8 cellular contexts compared by ENCODE assay signal in genomic region chr2:196927318-196928225, GRCh38. TPM values are rescaled to one million over a fixed set of nuclear protein-coding genes. Genes with fewer than 3 reads are reported as not detected.
A peak's percentile ranks its signal among the peaks of the same experiment; 100 is the strongest.
DNase-seq lines count a peak whose midpoint lies in the region; ATAC-seq and TF ChIP-seq lines count a peak whose summit lies in the region.

No MANE protein-coding gene starts in this region.

- H3K27me3 ChIP-seq in HUES48 (ENCODE audit: control insufficient read depth, insufficient read depth, low read length): peaks cover 6% of the 10 kb centered on the region
- H3K27me3 ChIP-seq in body of pancreas: no peaks in the 10 kb centered on the region
- no peaks in the 10 kb centered on the region for H3K27me3 ChIP-seq in kidney epithelial cell (ENCODE audit: control insufficient read depth, insufficient read depth, low read length)

- H3K27ac Mint-ChIP-seq in T-cell: peak overlapping the region; percentile 94 to 95

- H3K4me3 Mint-ChIP-seq in T-cell: peak overlapping the region; percentile 96 to 100 (median 96)

- peak overlapping the region; percentile 99 for H3K4me3 ChIP-seq in HUES48 (ENCODE audit: low read depth, low read length)
- H3K4me3 ChIP-seq in body of pancreas: peak overlapping the region; percentile 60 to 97
- peak overlapping the region; percentile 98 for H3K4me3 ChIP-seq in kidney epithelial cell (ENCODE audit: low read depth, low read length)

- TF ChIP-seq CTCF in GM10248 (IDR thresholded peaks at IDR 0.05; ENCODE audit: control extremely low read depth, extremely low read depth, low read depth, missing control alignments) (no peak), body of pancreas (IDR thresholded peaks at IDR 0.05) (no peak), kidney epithelial cell (IDR thresholded peaks at IDR 0.05; ENCODE audit: insufficient read depth, low read length, poor library complexity, severe bottlenecking) (no peak)

- CTCF ChIA-PET in GM10248 (lab: Yijun Ruan, JAX): interaction anchor here (0.7 to 1.7 kb wide), 2 partner anchors 12 to 263 kb away, joined by 3 to 4 read pairs; no protein-coding TSS in a partner anchor
- CTCF ChIA-PET in T-cell (lab: Charles Lee): interaction anchor here (0.6 to 1.0 kb wide), 8 partner anchors 10 to 897 kb away, joined by 3 to 4 read pairs (median 3); no protein-coding TSS in a partner anchor

- ATAC-seq in T-cell (replicated peaks in 1 of 4): peak; percentile 8 to 60 (median 24)
- peak; percentile 13 for ATAC-seq in body of pancreas
- ATAC-seq in GM18520 (IDR thresholded peaks at IDR 0.05; ENCODE audit: unreplicated experiment): no peak
- ATAC-seq in GM18505 (IDR thresholded peaks at IDR 0.05; ENCODE audit: unreplicated experiment): no peak

- no peaks in the 10 kb centered on the region for H3K27me3 Mint-ChIP-seq in T-cell

- intact Hi-C loops in body of pancreas (cut with DNase I): no loop called here

- POLR2A ChIA-PET in GM10248 (lab: Yijun Ruan, JAX) (interaction anchor here (0.6 kb wide), 1 partner anchor 156 kb away, joined by 5 read pairs; no protein-coding TSS in a partner anchor), T-cell (lab: Charles Lee) (interaction anchor here (0.5 to 1.6 kb wide), 6 partner anchors 10 to 1395 kb away, joined by 3 to 13 read pairs (median 5); partner anchors contain the start of gene COQ10B (in 1 of the 2))

- H3K9me3 Mint-ChIP-seq in T-cell: no peaks in the 10 kb centered on the region

- TF ChIP-seq POLR2A in body of pancreas (IDR thresholded peaks at IDR 0.05): no peak
- TF ChIP-seq POLR2A in GM18505 (IDR thresholded peaks at IDR 0.05; ENCODE audit: borderline replicate concordance, extremely low read depth, insufficient read depth, insufficient read length): no peak

- H3K9me3 ChIP-seq in HUES48 (ENCODE audit: control insufficient read depth, insufficient read depth, low read length): no peaks in the 10 kb centered on the region
- H3K9me3 ChIP-seq in body of pancreas: no peaks in the 10 kb centered on the region

- DNase-seq in GM10248 (ENCODE audit: extremely low spot score): peak; percentile 23
- peak in 23 of 34 experiments; percentile 8 to 58 (median 25) for DNase-seq in T-cell
- peak in 2 of 4 donors; percentile 8 to 12 for DNase-seq in body of pancreas
- DNase-seq in kidney epithelial cell (ENCODE audit: low read depth): no peak
- DNase-seq in stimulated activated CD4-positive, alpha-beta T cell treated with anti-CD3 and anti-CD28 coated beads, Interleukin-1b, Interleukin-23, amount 100 ng/mL, for 4 hours (ENCODE audit: low read depth in 2 of 2): peak; percentile 23 to 37

- H3K4me1 ChIP-seq in HUES48 (ENCODE audit: control insufficient read depth, insufficient read depth, low read length): peaks cover 22% of the 10 kb centered on the region
- peaks cover 5% of the 10 kb centered on the region for H3K4me1 ChIP-seq in body of pancreas

- H3K36me3 Mint-ChIP-seq in T-cell: no peaks in the 10 kb centered on the region

- H3K4me1 Mint-ChIP-seq in T-cell: peaks cover 37 to 44% (median 38%) of the 10 kb centered on the region in 3 donors

- H3K36me3 ChIP-seq in HUES48 (ENCODE audit: control insufficient read depth, insufficient read depth, low read length) (no peaks in the 10 kb centered on the region), body of pancreas (replicated peaks in 1 of 2; ENCODE audit: insufficient read depth in 1 of 2, low read depth in 2 of 2) (no peaks in the 10 kb centered on the region), kidney epithelial cell (ENCODE audit: control insufficient read depth, insufficient read depth, low read length) (no peaks in the 10 kb centered on the region)

- peak overlapping the region; percentile 40; the same call in 1 of the 2 replicates for H3K9ac ChIP-seq in HUES48 (ENCODE audit: low read depth, low read length)

- 4 to 9% methylated on average over 23 of the region's 23 CpGs for WGBS in body of pancreas, 2 donors

- peak overlapping the region; percentile 88 for H3K27ac ChIP-seq in HUES48 (ENCODE audit: low read depth, low read length)
- H3K27ac ChIP-seq in body of pancreas: peak overlapping the region; percentile 78 to 88 (median 82)

RNA-seq across cellular contexts. Expression of gene PGAP1, which starts 1.1 kb away (rescaled TPM):
- total RNA-seq in T-cell (10 to 100 TPM; 10.8 to 17.4 (median 13.9) TPM), body of pancreas (10 to 100 TPM; 15.2 to 24.9 TPM), kidney epithelial cell (3.8 and 5.3 TPM in 2 replicates)

Comparison
In these comparisons a context has a peak if more than half of its experiments do, and no peak if none do; other contexts are left out.
1. ATAC-seq: peak in T-cell (4 of 4) and body of pancreas (single experiment); none in GM18520 (single experiment) and GM18505 (single experiment).
2. Peak in every context shown above with its lines, with median percentiles within 50 percentile points of each other: H3K4me3 ChIP-seq.